Comparison of ENCODE assay signal across 15 cellular contexts in the genomic region with DNA sequence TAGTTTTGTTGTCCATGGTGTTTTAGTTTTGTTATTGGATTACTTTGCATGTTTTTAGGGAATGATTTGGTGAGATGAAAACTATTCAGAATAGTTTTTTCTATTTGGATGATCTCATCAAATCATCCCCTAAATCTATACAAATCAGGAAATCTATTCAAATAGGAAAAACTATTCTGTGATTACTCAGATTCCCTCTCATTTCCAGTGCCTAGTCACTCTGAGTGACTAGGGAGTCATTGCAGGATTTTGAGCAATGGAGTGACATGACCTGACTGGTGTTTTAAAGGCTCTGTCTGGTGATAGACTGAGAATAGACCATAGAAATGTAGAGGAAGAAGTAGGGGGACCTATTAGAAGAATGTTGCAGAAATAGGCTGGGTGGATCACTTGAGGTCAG.
DNase-seq lines count a peak whose midpoint lies in the region; ATAC-seq, FAIRE-seq and TF ChIP-seq lines count a peak whose summit lies in the region.
"Had no signal": no experiment of that assay in that cellular context is flagged by ENCODE, and none has a peak within 500 bp of the region (broad histone marks: within the 10 kb centered on the region; RNA-seq: fewer than 3 reads in every experiment).

No MANE protein-coding gene starts in this region.

- H3K4me1 Mint-ChIP-seq in HFFc6 (ENCODE audit: low read depth) (peaks cover 52% of the 10 kb centered on the region), astrocyte (ENCODE audit: low read depth, unreplicated experiment) (peaks cover 28% of the 10 kb centered on the region)

- H4K20me1 ChIP-seq in astrocyte (ENCODE audit: insufficient read depth, low read length) (peaks cover 9% of the 10 kb centered on the region), fibroblast of lung (ENCODE audit: control insufficient read depth, extremely low read depth, insufficient read depth, low read length) (peaks cover 2% of the 10 kb centered on the region), smooth muscle cell (ENCODE audit: low read depth) (peaks cover 9% of the 10 kb centered on the region)

- no peak overlapping the region for H3K27ac ChIP-seq in astrocyte (ENCODE audit: low read depth, low read length)
- peak overlapping the region; percentile 49 for H3K27ac ChIP-seq in fibroblast of lung (ENCODE audit: insufficient read depth, low read length)
- peak overlapping the region; percentile 46 for H3K27ac ChIP-seq in smooth muscle cell (ENCODE audit: low read depth)

- H3F3A ChIP-seq in smooth muscle cell (ENCODE audit: low read depth): peaks cover 25% of the 10 kb centered on the region

- H3K4me3 ChIP-seq in astrocyte (ENCODE audit: insufficient read depth, low read depth, low read length) (no peak overlapping the region), fibroblast of lung (replicated peaks in 1 of 4; ENCODE audit: control extremely low read depth in 1 of 4, insufficient read depth in 1 of 4, low read depth in 3 of 4, low read length in 4 of 4) (no peak overlapping the region), smooth muscle cell (no peak overlapping the region)

- H3K79me2 ChIP-seq in astrocyte (ENCODE audit: insufficient read depth, low read length) (peaks cover 26% of the 10 kb centered on the region), fibroblast of lung (ENCODE audit: control insufficient read depth, insufficient read depth, low read length) (peaks cover 22% of the 10 kb centered on the region), smooth muscle cell (ENCODE audit: low read depth) (peaks cover 92% of the 10 kb centered on the region)

- H3K36me3 Mint-ChIP-seq in HFFc6 (ENCODE audit: low read depth) (peaks cover 10% of the 10 kb centered on the region; the same call in 1 of the 2 replicates), astrocyte (ENCODE audit: low read depth, unreplicated experiment) (peaks cover 12% of the 10 kb centered on the region)

- H3K27me3 Mint-ChIP-seq in HFFc6 (ENCODE audit: insufficient read depth) (no peaks in the 10 kb centered on the region; the same call in 1 of the 2 replicates), astrocyte (ENCODE audit: low read depth, unreplicated experiment) (no peaks in the 10 kb centered on the region)

- H3K9me3 ChIP-seq in astrocyte (ENCODE audit: insufficient read depth, low read depth, low read length): no peaks in the 10 kb centered on the region
- no peaks in the 10 kb centered on the region for H3K9me3 ChIP-seq in fibroblast of lung (ENCODE audit: control insufficient read depth, insufficient read depth, low read depth, low read length)
- H3K9me3 ChIP-seq in smooth muscle cell (replicated peaks; ENCODE audit: low read depth): no peaks in the 10 kb centered on the region

- ATAC-seq in HG03175 (IDR thresholded peaks at IDR 0.05; ENCODE audit: unreplicated experiment) (no peak), GM18861 (IDR thresholded peaks at IDR 0.05; ENCODE audit: unreplicated experiment) (no peak)
- ATAC-seq: Panc1 had no signal

- peak overlapping the region; percentile 55; the same call in 1 of the 2 replicates for H3K27ac Mint-ChIP-seq in HFFc6
- peak overlapping the region; percentile 45 for H3K27ac Mint-ChIP-seq in astrocyte (ENCODE audit: unreplicated experiment)

- no peak overlapping the region for H3K9ac ChIP-seq in astrocyte (ENCODE audit: low read length)
- H3K9ac ChIP-seq in fibroblast of lung (ENCODE audit: insufficient read depth, low read length): no peak overlapping the region
- no peak overlapping the region for H3K9ac ChIP-seq in smooth muscle cell (ENCODE audit: low read depth)

- H3K4me1 ChIP-seq in astrocyte (ENCODE audit: insufficient read depth, low read length): peaks cover 18% of the 10 kb centered on the region
- peaks cover 10% of the 10 kb centered on the region for H3K4me1 ChIP-seq in fibroblast of lung (ENCODE audit: control insufficient read depth, extremely low read depth, insufficient read depth, low read length)
- peaks cover 16% of the 10 kb centered on the region for H3K4me1 ChIP-seq in smooth muscle cell (ENCODE audit: low read depth)

- H3K9me3 Mint-ChIP-seq in HFFc6 (peaks cover 4% of the 10 kb centered on the region; the same call in 1 of the 2 replicates), astrocyte (ENCODE audit: unreplicated experiment) (peaks cover 2% of the 10 kb centered on the region)

- H3K4me3 Mint-ChIP-seq in HFFc6: peak overlapping the region; percentile 11
- H3K4me3 Mint-ChIP-seq in astrocyte (ENCODE audit: unreplicated experiment): no peak overlapping the region

- DNase-seq in HFFc6 (no peak), astrocyte (ENCODE audit: low read depth) (no peak), fibroblast of lung (ENCODE audit: low read depth in 2 of 2) (no peak), smooth muscle cell (lab: John Stamatoyannopoulos, UW; ENCODE audit: unreplicated experiment) (no peak), NCI-H226 (no peak)
- DNase-seq: C1 segment of cervical spinal cord, DMS79, H7, NCI-H1092 treated with DMSO at 0.1 percent for 48 hours, NCI-H1694, NCI-H2081 treated with DMSO at 0.1 percent for 48 hours, Right ventricle myocardium superior had no signal

- peak; percentile 76 for FAIRE-seq in astrocyte (lab: Jason Lieb, UNC)

- TF ChIP-seq CTCF in HFFc6 (IDR thresholded peaks at IDR 0.05) (no peak), astrocyte (IDR thresholded peaks at IDR 0.05; ENCODE audit: insufficient read depth, low read depth, low read length) (no peak), fibroblast of lung (conservative IDR thresholded peaks at IDR 0.05 in 1 of 2, IDR thresholded peaks at IDR 0.05 in 1 of 2; ENCODE audit: low read depth in 1 of 2, low read length in 2 of 2) (no peak), smooth muscle cell (IDR thresholded peaks at IDR 0.05; ENCODE audit: borderline replicate concordance, insufficient read depth, poor library complexity, severe bottlenecking) (no peak)

- H3K36me3 ChIP-seq in astrocyte (ENCODE audit: insufficient read depth, low read length) (no peaks in the 10 kb centered on the region), fibroblast of lung (ENCODE audit: control insufficient read depth, insufficient read depth, low read length) (no peaks in the 10 kb centered on the region), smooth muscle cell (ENCODE audit: low read depth) (no peaks in the 10 kb centered on the region)

- H2AFZ ChIP-seq in astrocyte (ENCODE audit: low read depth, low read length): no peak overlapping the region
- no peak overlapping the region for H2AFZ ChIP-seq in fibroblast of lung (ENCODE audit: low read length)
- no peak overlapping the region for H2AFZ ChIP-seq in smooth muscle cell (ENCODE audit: low read depth)

- H3K27me3 ChIP-seq in astrocyte (ENCODE audit: insufficient read depth, low read length) (no peaks in the 10 kb centered on the region), fibroblast of lung (ENCODE audit: control insufficient read depth, insufficient read depth, low read length) (no peaks in the 10 kb centered on the region), smooth muscle cell (ENCODE audit: low read depth) (no peaks in the 10 kb centered on the region)

- H3K4me2 ChIP-seq in astrocyte (ENCODE audit: low read length) (peak overlapping the region; percentile 14), fibroblast of lung (ENCODE audit: extremely low read depth, insufficient read depth, low read length) (peak overlapping the region; percentile 32), smooth muscle cell (peak overlapping the region; percentile 33)
